ENCODE assay signal across 28 cellular contexts in genomic region chr4:155603360-155603891, GRCh38.
DNase-seq lines count a peak whose midpoint lies in the region; ATAC-seq lines count a peak whose summit lies in the region.
"Had no signal": no experiment of that assay in that cellular context is flagged by ENCODE, and none has a peak within 500 bp of the region (broad histone marks: within the 10 kb centered on the region; RNA-seq: fewer than 3 reads in every experiment).

No MANE protein-coding gene starts in this region.

- H3K9me3 ChIP-seq in mesodermal cell (ENCODE audit: control insufficient read depth, low read length): no peaks in the 10 kb centered on the region
- H3K9me3 ChIP-seq: BLaER1 treated with 17β-estradiol and CSF1 and Interleukin-3, amounts not matched to agents 10 nM and 100 nM; pancreas; upper lobe of left lung had no signal

- peak; percentile 24 for DNase-seq in ELF-1 (ENCODE audit: low read depth, low spot score)
- peak; percentile 43 for DNase-seq in amniotic epithelial cell (ENCODE audit: low read depth)
- no peak for DNase-seq in KG1 (lab: John Stamatoyannopoulos, UW)
- no peak for DNase-seq in NCI-H1694 treated with DMSO at 0.1 percent for 48 hours (lab: John Stamatoyannopoulos, UW)
- no peak for DNase-seq in substantia nigra (lab: John Stamatoyannopoulos, UW)
- DNase-seq in NCI-H128 (lab: John Stamatoyannopoulos, UW; ENCODE audit: unreplicated experiment): no peak
- DNase-seq: ACHN; activated CD4-positive, CD25-positive, alpha-beta regulatory T cell treated with anti-CD3 and anti-CD28 coated beads, Interleukin-2, amount 50 U/mL, for 72 hours; activated naive CD4-positive, alpha-beta T cell treated with Interleukin-2 at 50 U/mL for 16 hours; activated T-cell treated with anti-CD3 and anti-CD28 coated beads, Interleukin-2, amount 50 U/mL, for 48 hours; Calu3; dorsolateral prefrontal cortex; GOT3; head of caudate nucleus; KBM-7; midbrain; natural killer cell; NCI-H1048; NCI-H2029; NCI-H345; OCI-M1; pancreas; right cardiac atrium; upper lobe of left lung had no signal

- H3K27ac ChIP-seq in mesodermal cell (ENCODE audit: low read depth, low read length, severe bottlenecking) (peak overlapping the region; percentile 97), substantia nigra (ENCODE audit: low read depth, low read length, poor library complexity, severe bottlenecking) (no peak overlapping the region)
- H3K27ac ChIP-seq: BLaER1 treated with 17β-estradiol and CSF1 and Interleukin-3, amounts not matched to agents 10 nM and 100 nM; dorsolateral prefrontal cortex; pancreas; upper lobe of left lung had no signal

- H3K4me1 ChIP-seq in mesodermal cell (ENCODE audit: control insufficient read depth, insufficient read depth, low read length, poor library complexity, severe bottlenecking): peaks cover 7% of the 10 kb centered on the region
- H3K4me1 ChIP-seq: pancreas, upper lobe of left lung had no signal

- H3K36me3 ChIP-seq in mesodermal cell (ENCODE audit: control insufficient read depth, insufficient read depth, low read length): no peaks in the 10 kb centered on the region
- H3K36me3 ChIP-seq: BLaER1 treated with 17β-estradiol and CSF1 and Interleukin-3, amounts not matched to agents 10 nM and 100 nM; pancreas; upper lobe of left lung had no signal

- 79 to 100% methylated on average over 2 to 5 of the region's 6 CpGs for WGBS in mesodermal cell (ENCODE audit: insufficient coverage in 2 of 2), 2 experiments

- no peak overlapping the region for H3K4me3 ChIP-seq in mesodermal cell (ENCODE audit: extremely low read depth, insufficient read depth, low read length, poor library complexity, severe bottlenecking)
- H3K4me3 ChIP-seq: BLaER1 treated with 17β-estradiol and CSF1 and Interleukin-3, amounts not matched to agents 10 nM and 100 nM; dorsolateral prefrontal cortex; pancreas; upper lobe of left lung had no signal

- ATAC-seq in HG02943 (IDR thresholded peaks at IDR 0.05; ENCODE audit: low read depth, unreplicated experiment): peak; percentile 64
- ATAC-seq: natural killer cell, pancreas, right cardiac atrium, Right ventricle myocardium inferior had no signal

Comparison
In these comparisons a context has a peak if more than half of its experiments do, and no peak if none do; other contexts are left out.
1. DNase-seq: peak in ELF-1 (single experiment) and amniotic epithelial cell (single experiment); none in KG1 (single experiment), NCI-H1694 treated with DMSO at 0.1 percent for 48 hours (single experiment), substantia nigra (0 of 49) and NCI-H128 (single experiment).